8 cellular contexts compared by ENCODE assay signal in genomic region chr11:65551572-65552398, GRCh38. TPM values are rescaled to one million over a fixed set of nuclear protein-coding genes. Genes with fewer than 3 reads are reported as not detected.
DNase-seq lines count a peak whose midpoint lies in the region; ATAC-seq, FAIRE-seq and TF ChIP-seq lines count a peak whose summit lies in the region.

No MANE protein-coding gene starts in this region.

- peaks cover 23% of the 10 kb centered on the region for H3K36me3 Mint-ChIP-seq in astrocyte (ENCODE audit: low read depth, unreplicated experiment)

- H3K27ac ChIP-seq in astrocyte (ENCODE audit: low read depth, low read length) (no peak overlapping the region), thyroid gland (peak overlapping the region in 1 of 3 donors; percentile 32)

- H3K4me2 ChIP-seq in astrocyte (ENCODE audit: low read length): no peak overlapping the region

- H2AFZ ChIP-seq in astrocyte (ENCODE audit: low read depth, low read length): no peak overlapping the region

- H3K27me3 ChIP-seq in astrocyte (ENCODE audit: insufficient read depth, low read length) (no peaks in the 10 kb centered on the region), thyroid gland (no peaks in the 10 kb centered on the region)

- peaks cover 13% of the 10 kb centered on the region for H3K4me1 Mint-ChIP-seq in astrocyte (ENCODE audit: low read depth, unreplicated experiment)

- FAIRE-seq in astrocyte (lab: Jason Lieb, UNC): no peak

- intact Hi-C loops in thyroid gland (cut with DNase I): no loop called here

- TF ChIP-seq POLR2A in thyroid gland (IDR thresholded peaks at IDR 0.05): no peak

- no peak overlapping the region for H3K4me3 ChIP-seq in astrocyte (ENCODE audit: insufficient read depth, low read depth, low read length)
- no peak overlapping the region for H3K4me3 ChIP-seq in thyroid gland (replicated peaks in 1 of 3)

- peaks cover 75% of the 10 kb centered on the region for H4K20me1 ChIP-seq in astrocyte (ENCODE audit: insufficient read depth, low read length)

- ATAC-seq in left lobe of liver: peak; percentile 68
- no peak for ATAC-seq in GM21390 (IDR thresholded peaks at IDR 0.05; ENCODE audit: unreplicated experiment)

- peaks cover 36% of the 10 kb centered on the region for H3K79me2 ChIP-seq in astrocyte (ENCODE audit: insufficient read depth, low read length)

- DNase-seq in NCI-H2107 treated with DMSO at 0.1 percent for 48 hours (lab: John Stamatoyannopoulos, UW; ENCODE audit: unreplicated experiment) (peak; percentile 93), NCI-H2107 (lab: John Stamatoyannopoulos, UW) (no peak), HT1080 (ENCODE audit: low read depth) (peak; percentile 40), RPMI8226 (peak; percentile 97), astrocyte (ENCODE audit: low read depth) (no peak), left lobe of liver (ENCODE audit: low spot score) (peak; percentile 76), thyroid gland (peak; percentile 69 to 83)

- H3K27ac Mint-ChIP-seq in astrocyte (ENCODE audit: unreplicated experiment): no peak overlapping the region

- peaks cover 33% of the 10 kb centered on the region for H3K27me3 Mint-ChIP-seq in astrocyte (ENCODE audit: low read depth, unreplicated experiment)

- H3K9me3 ChIP-seq in astrocyte (ENCODE audit: insufficient read depth, low read depth, low read length) (no peaks in the 10 kb centered on the region), thyroid gland (no peaks in the 10 kb centered on the region)

- peaks cover 5% of the 10 kb centered on the region for H3K9me3 Mint-ChIP-seq in astrocyte (ENCODE audit: unreplicated experiment)

- H3K9ac ChIP-seq in astrocyte (ENCODE audit: low read length): no peak overlapping the region

- H3K4me1 ChIP-seq in astrocyte (ENCODE audit: insufficient read depth, low read length) (peaks cover 31% of the 10 kb centered on the region), thyroid gland (peaks cover 16 to 57% of the 10 kb centered on the region in 2 donors)

- TF ChIP-seq CTCF in astrocyte (IDR thresholded peaks at IDR 0.05; ENCODE audit: insufficient read depth, low read depth, low read length) (peak; percentile 9), thyroid gland (IDR thresholded peaks at IDR 0.05) (peak in 4 of 6 experiments; percentile 29 to 49 (median 35))

- no peak overlapping the region for H3K4me3 Mint-ChIP-seq in astrocyte (ENCODE audit: unreplicated experiment)

- H3K36me3 ChIP-seq in astrocyte (ENCODE audit: insufficient read depth, low read length): peaks cover 19% of the 10 kb centered on the region
- H3K36me3 ChIP-seq in thyroid gland: no peaks in the 10 kb centered on the region

- WGBS in thyroid gland, 2 donors: 63 to 70% methylated on average over 7 to 9 of the region's 18 CpGs

RNA-seq across cellular contexts. Expression of gene LTBP3, which starts 6.4 kb away (rescaled TPM):
- total RNA-seq in HT1080 (2014; rRNA removed; shearing (Covaris generic)): 6.2 and 6.5 TPM in 2 replicates
- 157 and 158 TPM in 2 replicates for polyA plus RNA-seq in HT1080 (2015; cell fraction: cytosol; rRNA removed)
- 490 and 510 TPM in 2 replicates for polyA plus RNA-seq in HT1080 (2015; cell fraction: nucleus; rRNA removed)
- 33.2 and 36.5 TPM in 2 replicates for total RNA-seq in astrocyte
- total RNA-seq in left lobe of liver: 42.3 TPM
- 100 to 1,000 TPM; 195 to 277 (median 222) TPM for total RNA-seq in thyroid gland

RNA-seq across cellular contexts. Expression of gene ZNRD2, which starts 18.5 kb away (rescaled TPM):
- total RNA-seq in HT1080 (2014; rRNA removed; shearing (Covaris generic)): 137 and 145 TPM in 2 replicates
- 92.5 and 122 TPM in 2 replicates for polyA plus RNA-seq in HT1080 (2015; cell fraction: cytosol; rRNA removed)
- polyA plus RNA-seq in HT1080 (2015; cell fraction: nucleus; rRNA removed): 74.7 and 83.9 TPM in 2 replicates
- total RNA-seq in astrocyte: 40.4 and 45.1 TPM in 2 replicates
- total RNA-seq in left lobe of liver: 17.0 TPM
- total RNA-seq in thyroid gland: 10 to 100 TPM; 28.2 to 79.1 (median 41.3) TPM

RNA-seq across cellular contexts. Expression of gene FAM89B, which starts 20.6 kb away (rescaled TPM):
- total RNA-seq in HT1080 (2014; rRNA removed; shearing (Covaris generic)): 34.6 and 45.1 TPM in 2 replicates
- 49.7 and 54.5 TPM in 2 replicates for polyA plus RNA-seq in HT1080 (2015; cell fraction: cytosol; rRNA removed)
- 22.0 and 23.9 TPM in 2 replicates for polyA plus RNA-seq in HT1080 (2015; cell fraction: nucleus; rRNA removed)
- total RNA-seq in astrocyte (45.2 and 47.5 TPM in 2 replicates), left lobe of liver (19.0 TPM), thyroid gland (10 to 100 TPM; 26.9 to 55.5 (median 43.2) TPM)

RNA-seq across cellular contexts. Expression of gene EHBP1L1, which starts 24.1 kb away (rescaled TPM):
- total RNA-seq in HT1080 (2014; rRNA removed; shearing (Covaris generic)): 65.5 and 74.4 TPM in 2 replicates
- 42.7 and 55.5 TPM in 2 replicates for polyA plus RNA-seq in HT1080 (2015; cell fraction: cytosol; rRNA removed)
- polyA plus RNA-seq in HT1080 (2015; cell fraction: nucleus; rRNA removed): 76.0 and 118 TPM in 2 replicates
- total RNA-seq in astrocyte: 9.4 and 10.1 TPM in 2 replicates
- total RNA-seq in left lobe of liver: 13.5 TPM
- 10 to 100 TPM in 2 of 4 donors, 1 to 10 TPM in 2; 8.6 to 18.8 (median 12.0) TPM for total RNA-seq in thyroid gland

RNA-seq across cellular contexts. Expression of gene SCYL1, which starts 26.9 kb away (rescaled TPM):
- total RNA-seq in HT1080 (2014; rRNA removed; shearing (Covaris generic)): 66.6 and 67.0 TPM in 2 replicates
- polyA plus RNA-seq in HT1080 (2015; cell fraction: cytosol; rRNA removed): 50.5 and 57.6 TPM in 2 replicates
- polyA plus RNA-seq in HT1080 (2015; cell fraction: nucleus; rRNA removed): 50.7 and 62.7 TPM in 2 replicates
- 106 and 128 TPM in 2 replicates for total RNA-seq in astrocyte
- 67.6 TPM for total RNA-seq in left lobe of liver
- total RNA-seq in thyroid gland: 100 to 1,000 TPM in 3 of 4 donors, 10 to 100 TPM in 1; 99.8 to 122 (median 116) TPM

Comparison
In these comparisons a context has a peak if more than half of its experiments do, and no peak if none do; other contexts are left out.
1. DNase-seq: peak in NCI-H2107 treated with DMSO at 0.1 percent for 48 hours (single experiment), HT1080 (single experiment), RPMI8226 (single experiment), left lobe of liver (single experiment) and thyroid gland (2 of 2); none in NCI-H2107 (single experiment) and astrocyte (single experiment).